1 cellular context compared by ENCODE assay signal in the genomic region with DNA sequence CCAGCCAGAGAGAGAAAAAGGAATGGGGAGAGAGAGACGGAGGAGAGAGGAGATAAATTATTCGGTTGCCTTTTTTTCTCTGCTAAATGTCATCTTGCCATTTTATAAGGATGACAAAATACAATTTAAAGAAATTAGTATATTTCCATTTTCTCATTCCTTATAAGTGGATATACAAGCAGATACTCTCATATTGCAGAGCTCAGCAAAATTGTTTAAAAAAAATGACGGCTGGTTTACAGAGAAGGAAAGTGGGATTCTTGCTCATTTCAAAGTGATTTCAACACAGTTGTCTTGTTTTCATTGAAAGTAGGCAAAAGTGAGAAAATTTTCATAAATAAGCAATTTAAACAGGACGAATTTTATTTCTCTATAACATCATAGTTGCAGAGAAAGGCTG.
TF ChIP-seq lines count a peak whose summit lies in the region.

No MANE protein-coding gene starts in this region.

TF ChIP-seq in GM23338, 12 proteins besides CTCF, POLR2A, EP300 and RAD21:
- TF ChIP-seq, protein P1, sequence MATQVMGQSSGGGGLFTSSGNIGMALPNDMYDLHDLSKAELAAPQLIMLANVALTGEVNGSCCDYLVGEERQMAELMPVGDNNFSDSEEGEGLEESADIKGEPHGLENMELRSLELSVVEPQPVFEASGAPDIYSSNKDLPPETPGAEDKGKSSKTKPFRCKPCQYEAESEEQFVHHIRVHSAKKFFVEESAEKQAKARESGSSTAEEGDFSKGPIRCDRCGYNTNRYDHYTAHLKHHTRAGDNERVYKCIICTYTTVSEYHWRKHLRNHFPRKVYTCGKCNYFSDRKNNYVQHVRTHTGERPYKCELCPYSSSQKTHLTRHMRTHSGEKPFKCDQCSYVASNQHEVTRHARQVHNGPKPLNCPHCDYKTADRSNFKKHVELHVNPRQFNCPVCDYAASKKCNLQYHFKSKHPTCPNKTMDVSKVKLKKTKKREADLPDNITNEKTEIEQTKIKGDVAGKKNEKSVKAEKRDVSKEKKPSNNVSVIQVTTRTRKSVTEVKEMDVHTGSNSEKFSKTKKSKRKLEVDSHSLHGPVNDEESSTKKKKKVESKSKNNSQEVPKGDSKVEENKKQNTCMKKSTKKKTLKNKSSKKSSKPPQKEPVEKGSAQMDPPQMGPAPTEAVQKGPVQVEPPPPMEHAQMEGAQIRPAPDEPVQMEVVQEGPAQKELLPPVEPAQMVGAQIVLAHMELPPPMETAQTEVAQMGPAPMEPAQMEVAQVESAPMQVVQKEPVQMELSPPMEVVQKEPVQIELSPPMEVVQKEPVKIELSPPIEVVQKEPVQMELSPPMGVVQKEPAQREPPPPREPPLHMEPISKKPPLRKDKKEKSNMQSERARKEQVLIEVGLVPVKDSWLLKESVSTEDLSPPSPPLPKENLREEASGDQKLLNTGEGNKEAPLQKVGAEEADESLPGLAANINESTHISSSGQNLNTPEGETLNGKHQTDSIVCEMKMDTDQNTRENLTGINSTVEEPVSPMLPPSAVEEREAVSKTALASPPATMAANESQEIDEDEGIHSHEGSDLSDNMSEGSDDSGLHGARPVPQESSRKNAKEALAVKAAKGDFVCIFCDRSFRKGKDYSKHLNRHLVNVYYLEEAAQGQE (IDR thresholded peaks at IDR 0.05; ENCODE audit: unreplicated experiment) = no peak
- TF ChIP-seq, protein P2, sequence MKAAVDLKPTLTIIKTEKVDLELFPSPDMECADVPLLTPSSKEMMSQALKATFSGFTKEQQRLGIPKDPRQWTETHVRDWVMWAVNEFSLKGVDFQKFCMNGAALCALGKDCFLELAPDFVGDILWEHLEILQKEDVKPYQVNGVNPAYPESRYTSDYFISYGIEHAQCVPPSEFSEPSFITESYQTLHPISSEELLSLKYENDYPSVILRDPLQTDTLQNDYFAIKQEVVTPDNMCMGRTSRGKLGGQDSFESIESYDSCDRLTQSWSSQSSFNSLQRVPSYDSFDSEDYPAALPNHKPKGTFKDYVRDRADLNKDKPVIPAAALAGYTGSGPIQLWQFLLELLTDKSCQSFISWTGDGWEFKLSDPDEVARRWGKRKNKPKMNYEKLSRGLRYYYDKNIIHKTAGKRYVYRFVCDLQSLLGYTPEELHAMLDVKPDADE (IDR thresholded peaks at IDR 0.05) = no peak
- TF ChIP-seq ZNF331 (CRISPR knock-in tag; IDR thresholded peaks at IDR 0.05; ENCODE audit: low read depth) (no peak), NANOG (IDR thresholded peaks at IDR 0.05; ENCODE audit: borderline replicate concordance) (no peak), STAT1 (IDR thresholded peaks at IDR 0.05; ENCODE audit: unreplicated experiment) (no peak), POLR2AphosphoS5 (IDR thresholded peaks at IDR 0.05; ENCODE audit: low read depth) (no peak), ZNF114 (CRISPR knock-in tag; IDR thresholded peaks at IDR 0.05) (no peak), EZH2 (IDR thresholded peaks at IDR 0.05; ENCODE audit: low read depth, unreplicated experiment) (no peak), EZH2phosphoT487 (IDR thresholded peaks at IDR 0.05; ENCODE audit: unreplicated experiment) (no peak), CREB1 (CRISPR knock-in tag; IDR thresholded peaks at IDR 0.05; ENCODE audit: low read depth) (no peak), JUNB (IDR thresholded peaks at IDR 0.05; ENCODE audit: unreplicated experiment) (no peak)
- TF ChIP-seq, protein P3, sequence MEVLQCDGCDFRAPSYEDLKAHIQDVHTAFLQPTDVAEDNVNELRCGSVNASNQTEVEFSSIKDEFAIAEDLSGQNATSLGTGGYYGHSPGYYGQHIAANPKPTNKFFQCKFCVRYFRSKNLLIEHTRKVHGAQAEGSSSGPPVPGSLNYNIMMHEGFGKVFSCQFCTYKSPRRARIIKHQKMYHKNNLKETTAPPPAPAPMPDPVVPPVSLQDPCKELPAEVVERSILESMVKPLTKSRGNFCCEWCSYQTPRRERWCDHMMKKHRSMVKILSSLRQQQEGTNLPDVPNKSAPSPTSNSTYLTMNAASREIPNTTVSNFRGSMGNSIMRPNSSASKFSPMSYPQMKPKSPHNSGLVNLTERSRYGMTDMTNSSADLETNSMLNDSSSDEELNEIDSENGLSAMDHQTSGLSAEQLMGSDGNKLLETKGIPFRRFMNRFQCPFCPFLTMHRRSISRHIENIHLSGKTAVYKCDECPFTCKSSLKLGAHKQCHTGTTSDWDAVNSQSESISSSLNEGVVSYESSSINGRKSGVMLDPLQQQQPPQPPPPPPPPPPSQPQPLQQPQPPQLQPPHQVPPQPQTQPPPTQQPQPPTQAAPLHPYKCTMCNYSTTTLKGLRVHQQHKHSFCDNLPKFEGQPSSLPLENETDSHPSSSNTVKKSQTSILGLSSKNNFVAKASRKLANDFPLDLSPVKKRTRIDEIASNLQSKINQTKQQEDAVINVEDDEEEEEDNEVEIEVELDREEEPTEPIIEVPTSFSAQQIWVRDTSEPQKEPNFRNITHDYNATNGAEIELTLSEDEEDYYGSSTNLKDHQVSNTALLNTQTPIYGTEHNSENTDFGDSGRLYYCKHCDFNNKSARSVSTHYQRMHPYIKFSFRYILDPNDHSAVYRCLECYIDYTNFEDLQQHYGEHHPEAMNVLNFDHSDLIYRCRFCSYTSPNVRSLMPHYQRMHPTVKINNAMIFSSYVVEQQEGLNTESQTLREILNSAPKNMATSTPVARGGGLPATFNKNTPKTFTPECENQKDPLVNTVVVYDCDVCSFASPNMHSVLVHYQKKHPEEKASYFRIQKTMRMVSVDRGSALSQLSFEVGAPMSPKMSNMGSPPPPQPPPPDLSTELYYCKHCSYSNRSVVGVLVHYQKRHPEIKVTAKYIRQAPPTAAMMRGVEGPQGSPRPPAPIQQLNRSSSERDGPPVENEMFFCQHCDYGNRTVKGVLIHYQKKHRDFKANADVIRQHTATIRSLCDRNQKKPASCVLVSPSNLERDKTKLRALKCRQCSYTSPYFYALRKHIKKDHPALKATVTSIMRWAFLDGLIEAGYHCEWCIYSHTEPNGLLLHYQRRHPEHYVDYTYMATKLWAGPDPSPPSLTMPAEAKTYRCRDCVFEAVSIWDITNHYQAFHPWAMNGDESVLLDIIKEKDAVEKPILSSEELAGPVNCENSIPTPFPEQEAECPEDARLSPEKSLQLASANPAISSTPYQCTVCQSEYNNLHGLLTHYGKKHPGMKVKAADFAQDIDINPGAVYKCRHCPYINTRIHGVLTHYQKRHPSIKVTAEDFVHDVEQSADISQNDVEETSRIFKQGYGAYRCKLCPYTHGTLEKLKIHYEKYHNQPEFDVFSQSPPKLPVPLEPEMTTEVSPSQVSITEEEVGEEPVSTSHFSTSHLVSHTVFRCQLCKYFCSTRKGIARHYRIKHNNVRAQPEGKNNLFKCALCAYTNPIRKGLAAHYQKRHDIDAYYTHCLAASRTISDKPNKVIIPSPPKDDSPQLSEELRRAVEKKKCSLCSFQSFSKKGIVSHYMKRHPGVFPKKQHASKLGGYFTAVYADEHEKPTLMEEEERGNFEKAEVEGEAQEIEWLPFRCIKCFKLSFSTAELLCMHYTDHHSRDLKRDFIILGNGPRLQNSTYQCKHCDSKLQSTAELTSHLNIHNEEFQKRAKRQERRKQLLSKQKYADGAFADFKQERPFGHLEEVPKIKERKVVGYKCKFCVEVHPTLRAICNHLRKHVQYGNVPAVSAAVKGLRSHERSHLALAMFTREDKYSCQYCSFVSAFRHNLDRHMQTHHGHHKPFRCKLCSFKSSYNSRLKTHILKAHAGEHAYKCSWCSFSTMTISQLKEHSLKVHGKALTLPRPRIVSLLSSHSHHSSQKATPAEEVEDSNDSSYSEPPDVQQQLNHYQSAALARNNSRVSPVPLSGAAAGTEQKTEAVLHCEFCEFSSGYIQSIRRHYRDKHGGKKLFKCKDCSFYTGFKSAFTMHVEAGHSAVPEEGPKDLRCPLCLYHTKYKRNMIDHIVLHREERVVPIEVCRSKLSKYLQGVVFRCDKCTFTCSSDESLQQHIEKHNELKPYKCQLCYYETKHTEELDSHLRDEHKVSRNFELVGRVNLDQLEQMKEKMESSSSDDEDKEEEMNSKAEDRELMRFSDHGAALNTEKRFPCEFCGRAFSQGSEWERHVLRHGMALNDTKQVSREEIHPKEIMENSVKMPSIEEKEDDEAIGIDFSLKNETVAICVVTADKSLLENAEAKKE (CRISPR knock-in tag; IDR thresholded peaks at IDR 0.05) = no peak
